1 cellular context compared by ENCODE assay signal in genomic region chr19:1487576-1488281, GRCh38.
TF ChIP-seq lines count a peak whose summit lies in the region.

No MANE protein-coding gene starts in this region.

TF ChIP-seq in H1, 55 proteins besides CTCF, POLR2A, EP300 and RAD21:
- TF ChIP-seq SIN3A (conservative IDR thresholded peaks at IDR 0.05 in 1 of 2, IDR thresholded peaks at IDR 0.05 in 1 of 2; ENCODE audit: low read depth in 1 of 2, low read length in 2 of 2) (no peak), TCF12 (IDR thresholded peaks at IDR 0.05; ENCODE audit: low read depth, low read length) (no peak), TAF7 (optimal IDR thresholded peaks at IDR 0.05; ENCODE audit: borderline replicate concordance, low read depth, low read length) (no peak), MAFK (IDR thresholded peaks at IDR 0.05; ENCODE audit: low read depth, low read length) (no peak), CREB1 (IDR thresholded peaks at IDR 0.05) (no peak), SUZ12 (IDR thresholded peaks at IDR 0.05; ENCODE audit: low read length) (no peak), NRF1 (IDR thresholded peaks at IDR 0.05; ENCODE audit: low read depth, low read length) (no peak), JUN (IDR thresholded peaks at IDR 0.05; ENCODE audit: low read depth, low read length) (no peak), KDM5A (IDR thresholded peaks at IDR 0.05; ENCODE audit: low read length) (no peak), CHD2 (IDR thresholded peaks at IDR 0.05; ENCODE audit: low read length) (no peak), NANOG (IDR thresholded peaks at IDR 0.05; ENCODE audit: insufficient read depth, low read depth, low read length, poor library complexity, severe bottlenecking) (no peak), TAF1 (IDR thresholded peaks at IDR 0.05; ENCODE audit: low read depth, low read length) (no peak), CEBPB (IDR thresholded peaks at IDR 0.05; ENCODE audit: low read depth, low read length) (no peak), ATF2 (IDR thresholded peaks at IDR 0.05; ENCODE audit: low read length) (no peak), HDAC2 (IDR thresholded peaks at IDR 0.05; ENCODE audit: borderline replicate concordance in 1 of 2, low read depth in 2 of 2, low read length in 2 of 2) (no peak)
